11 cellular contexts compared by ENCODE assay signal in the genomic region with DNA sequence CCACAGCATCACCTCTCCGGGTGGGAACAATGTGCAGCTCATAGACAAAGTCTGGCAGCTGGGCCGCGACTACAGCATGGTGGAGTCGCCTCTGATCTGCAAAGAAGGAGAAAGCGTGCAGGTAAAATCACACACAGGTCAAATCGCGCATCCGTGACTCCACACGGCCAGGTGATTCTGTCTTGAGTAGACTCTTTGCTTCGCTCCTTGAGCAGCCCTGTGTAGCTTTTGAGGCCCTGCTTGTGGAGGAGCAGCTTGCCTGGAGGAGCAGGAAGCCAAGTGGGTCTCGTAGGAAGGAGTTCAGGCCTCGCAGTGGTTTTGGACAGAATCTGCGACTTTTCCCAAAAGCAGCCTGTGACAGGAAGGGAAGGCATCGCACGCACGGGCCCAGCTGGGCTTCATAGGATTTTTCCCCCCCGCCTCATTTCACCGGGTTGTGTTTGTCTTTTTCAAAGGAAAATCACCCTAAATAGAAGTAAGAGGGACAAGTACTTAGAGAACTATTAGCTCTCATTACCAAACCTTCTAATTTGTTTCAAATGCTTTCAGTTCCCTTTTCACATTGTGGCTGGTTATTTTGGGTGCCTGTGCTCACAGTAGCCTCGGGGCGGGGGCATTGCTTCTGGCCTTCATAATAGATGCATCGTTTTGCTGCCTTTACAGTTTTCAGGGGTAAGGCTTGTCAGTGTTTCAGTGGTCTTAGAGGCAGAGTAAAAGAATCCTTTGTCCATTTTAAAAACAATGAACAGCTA.
A peak's percentile ranks its signal among the peaks of the same experiment; 100 is the strongest.
DNase-seq lines count a peak whose midpoint lies in the region; ATAC-seq and TF ChIP-seq lines count a peak whose summit lies in the region.
"Had no signal": no experiment of that assay in that cellular context is flagged by ENCODE, and none has a peak within 500 bp of the region (broad histone marks: within the 10 kb centered on the region; RNA-seq: fewer than 3 reads in every experiment).

No MANE protein-coding gene starts in this region.

- H3K36me3 ChIP-seq in BLaER1 (peaks cover 73% of the 10 kb centered on the region), endodermal cell (ENCODE audit: control insufficient read depth, insufficient read depth, low read length) (peaks cover 58% of the 10 kb centered on the region)

- H4K20me1 ChIP-seq in BLaER1, result no peaks in the 10 kb centered on the region; the same call in 1 of the 2 replicates

- H3K27me3 ChIP-seq in BLaER1 (no peaks in the 10 kb centered on the region), endodermal cell (ENCODE audit: control insufficient read depth, insufficient read depth, low read length, poor library complexity, severe bottlenecking) (no peaks in the 10 kb centered on the region)

- H3K4me3 ChIP-seq in BLaER1 (peak overlapping the region; percentile 4; the same call in 1 of the 2 replicates), endodermal cell (ENCODE audit: low read length) (no peak overlapping the region)

- intact Hi-C loops in activated CD8-positive, alpha-beta T cell treated with anti-CD3 and anti-CD28 coated beads for 36 hours (cut with micrococcal nuclease), result no loop called here

- peak overlapping the region; percentile 82 for H3K4me2 ChIP-seq in BLaER1

- no peak overlapping the region for H3K4me3 Mint-ChIP-seq in endodermal cell
- H3K4me3 Mint-ChIP-seq in activated CD8-positive, alpha-beta T cell treated with anti-CD3 and anti-CD28 coated beads for 36 hours, result no peak overlapping the region
- H3K4me3 Mint-ChIP-seq: activated T-cell treated with anti-CD3 and anti-CD28 coated beads, Interleukin-2, amount 50 U/mL, for 72 hours; HFFc6 had no signal

- H3K27ac ChIP-seq in BLaER1 (peak overlapping the region; percentile 68), endodermal cell (ENCODE audit: low read depth, low read length) (peak overlapping the region; percentile 22)

- H3K9ac ChIP-seq in BLaER1 (peak overlapping the region; percentile 43; the same call in 1 of the 2 replicates), endodermal cell (ENCODE audit: extremely low read depth, low read length, poor library complexity, severe bottlenecking) (no peak overlapping the region)

- H3K9me3 Mint-ChIP-seq in endodermal cell, result no peaks in the 10 kb centered on the region
- no peaks in the 10 kb centered on the region for H3K9me3 Mint-ChIP-seq in activated CD8-positive, alpha-beta T cell treated with anti-CD3 and anti-CD28 coated beads for 36 hours
- H3K9me3 Mint-ChIP-seq: activated T-cell treated with anti-CD3 and anti-CD28 coated beads, Interleukin-2, amount 50 U/mL, for 72 hours; HFFc6 had no signal

- POLR2A ChIA-PET in activated CD8-positive, alpha-beta T cell treated with anti-CD3 and anti-CD28 coated beads for 36 hours (lab: Charles Lee), result interaction anchor here (0.8 kb wide), 1 partner anchor 91 kb away, joined by 3 read pairs; no protein-coding TSS in a partner anchor

- CTCF ChIA-PET in activated CD8-positive, alpha-beta T cell treated with anti-CD3 and anti-CD28 coated beads for 36 hours (lab: Charles Lee), result interaction anchor here (1.0 to 1.5 kb wide), 3 partner anchors 15 to 127 kb away, joined by 4 to 7 read pairs (median 5); no protein-coding TSS in a partner anchor

- DNase-seq in endodermal cell (no peak), mesenteric fat pad (ENCODE audit: low spot score) (no peak), erythroblast (lab: John Stamatoyannopoulos, UW) (no peak), AG08396 (ENCODE audit: low spot score) (no peak)
- DNase-seq in activated CD8-positive, alpha-beta T cell treated with anti-CD3 and anti-CD28 coated beads for 36 hours, result no peak
- DNase-seq: activated T-cell treated with anti-CD3 and anti-CD28 coated beads, Interleukin-2, amount 50 U/mL, for 72 hours; HFFc6; NCI-H774 had no signal

- ATAC-seq in GM19455 (IDR thresholded peaks at IDR 0.05; ENCODE audit: unreplicated experiment) (peak; percentile 66), HG03442 (IDR thresholded peaks at IDR 0.05; ENCODE audit: unreplicated experiment) (peak; percentile 77)
- no peak for ATAC-seq in activated CD8-positive, alpha-beta T cell treated with anti-CD3 and anti-CD28 coated beads for 36 hours
- ATAC-seq: activated T-cell treated with anti-CD3 and anti-CD28 coated beads, Interleukin-2, amount 50 U/mL, for 72 hours had no signal

- peak overlapping the region; percentile 72 for H3K27ac Mint-ChIP-seq in endodermal cell
- H3K27ac Mint-ChIP-seq in activated CD8-positive, alpha-beta T cell treated with anti-CD3 and anti-CD28 coated beads for 36 hours, result no peak overlapping the region
- H3K27ac Mint-ChIP-seq: activated T-cell treated with anti-CD3 and anti-CD28 coated beads, Interleukin-2, amount 50 U/mL, for 72 hours; HFFc6 had no signal

- peaks cover 65% of the 10 kb centered on the region for H3K36me3 Mint-ChIP-seq in endodermal cell (ENCODE audit: low read depth)
- peaks cover 43% of the 10 kb centered on the region for H3K36me3 Mint-ChIP-seq in activated CD8-positive, alpha-beta T cell treated with anti-CD3 and anti-CD28 coated beads for 36 hours (ENCODE audit: low read depth)

- no peak for TF ChIP-seq POLR2A in erythroblast (IDR thresholded peaks at IDR 0.05; ENCODE audit: low read length)

- TF ChIP-seq CTCF in endodermal cell (conservative IDR thresholded peaks at IDR 0.05), result no peak
- TF ChIP-seq CTCF in activated CD8-positive, alpha-beta T cell treated with anti-CD3 and anti-CD28 coated beads for 36 hours (IDR thresholded peaks at IDR 0.05), result no peak

- 91 to 94% methylated on average over 18 to 21 of the region's 21 CpGs for WGBS in endodermal cell (ENCODE audit: insufficient coverage in 1 of 2, insufficient read length in 1 of 2), 2 experiments

- H3K9me3 ChIP-seq in BLaER1, result no peaks in the 10 kb centered on the region
- no peaks in the 10 kb centered on the region for H3K9me3 ChIP-seq in endodermal cell (ENCODE audit: control insufficient read depth, low read length)

- H3K4me1 Mint-ChIP-seq in endodermal cell, result peaks cover 2% of the 10 kb centered on the region
- H3K4me1 Mint-ChIP-seq in activated CD8-positive, alpha-beta T cell treated with anti-CD3 and anti-CD28 coated beads for 36 hours (ENCODE audit: low read depth), result no peaks in the 10 kb centered on the region

- no peaks in the 10 kb centered on the region for H3K27me3 Mint-ChIP-seq in endodermal cell (ENCODE audit: insufficient read depth)
- H3K27me3 Mint-ChIP-seq in activated CD8-positive, alpha-beta T cell treated with anti-CD3 and anti-CD28 coated beads for 36 hours, result no peaks in the 10 kb centered on the region

- peaks cover 46% of the 10 kb centered on the region for H3K4me1 ChIP-seq in BLaER1
- no peaks in the 10 kb centered on the region for H3K4me1 ChIP-seq in endodermal cell (ENCODE audit: control insufficient read depth, insufficient read depth, low read length)
